Comparison of ENCODE assay signal across 32 cellular contexts in genomic region chr7:54725255-54725654, GRCh38.
"Had no signal": no experiment of that assay in that cellular context is flagged by ENCODE, and none has a peak within 500 bp of the region (broad histone marks: within the 10 kb centered on the region; RNA-seq: fewer than 3 reads in every experiment).

No MANE protein-coding gene starts in this region.

- FAIRE-seq: bronchial epithelial cell had no signal

- H3K36me3 ChIP-seq: WERI-Rb-1 had no signal

- DNase-seq: activated CD4-positive, alpha-beta memory T cell treated with anti-CD3 and anti-CD28 coated beads, Interleukin-2, amount 10 ng/mL, durations not matched to agents 7 days and 5 days; activated CD4-positive, alpha-beta T cell treated with anti-CD3 and anti-CD28 coated beads for 1 hour; activated CD4-positive, alpha-beta T cell treated with anti-CD3 and anti-CD28 coated beads for 48 hours; activated CD4-positive, CD25-positive, alpha-beta regulatory T cell; activated CD8-positive, alpha-beta memory T cell treated with anti-CD3 and anti-CD28 coated beads for 24 hours; activated CD8-positive, alpha-beta memory T cell treated with anti-CD3 and anti-CD28 coated beads, Interleukin-2, amount 10 ng/mL, durations not matched to agents 7 days and 5 days; activated CD8-positive, alpha-beta memory T cell treated with anti-CD3 and anti-CD28 coated beads, Interleukin-2, amount 50 U/mL, for 48 hours; activated effector memory CD4-positive, alpha-beta T cell treated with Interleukin-2 at 50 U/mL for 16 hours; activated naive CD4-positive, alpha-beta T cell treated with anti-CD3 and anti-CD28 coated beads, Interleukin-2, amount 10 ng/mL, durations not matched to agents 7 days and 5 days; activated naive CD8-positive, alpha-beta T cell treated with anti-CD3 and anti-CD28 coated beads, Interleukin-2, amount 50 U/mL, for 24 hours; activated T-cell treated with anti-CD3 and anti-CD28 coated beads, Interleukin-2, amount 50 U/mL, for 48 hours; anterior cingulate cortex; caudate nucleus; cerebellar nuclear complex; MM.1S; MV-4-11; NCI-H1092; NCI-H1436 treated with DMSO at 0.1 percent for 48 hours; NCI-H1694 treated with DMSO at 0.1 percent for 48 hours; NCI-H2029; NCI-H2107; NCI-H2171; NCI-H345; NCI-H510A; NCI-H526; NCI-H748 treated with DMSO at 0.1 percent for 48 hours; PC-9; Right ventricle myocardium superior; T1000; WERI-Rb-1 had no signal

- H3K4me3 ChIP-seq: PC-9, SK-N-MC had no signal

- H3K4me2 ChIP-seq: PC-9 had no signal

- ATAC-seq: activated CD8-positive, alpha-beta memory T cell treated with anti-CD3 and anti-CD28 coated beads, Interleukin-2, amount 10 ng/mL, durations not matched to agents 7 days and 5 days; activated naive CD8-positive, alpha-beta T cell treated with anti-CD3 and anti-CD28 coated beads, Interleukin-2, amount 50 U/mL, for 24 hours had no signal

- H3K27ac ChIP-seq: PC-9, SK-N-MC, WERI-Rb-1 had no signal
